In genomic region chr1:17507200-17507599, GRCh38 we compare ENCODE assay signal across 2 cellular contexts.
TF ChIP-seq lines count a peak whose summit lies in the region.

No MANE protein-coding gene starts in this region.

TF ChIP-seq in HepG2, 621 proteins besides CTCF, POLR2A, EP300 and RAD21:
- peak; percentile 46; the same call in 1 of the 2 replicates for TF ChIP-seq RARA (CRISPR knock-in tag; IDR thresholded peaks at IDR 0.05)

TF ChIP-seq in liver, 16 proteins besides CTCF, POLR2A, EP300 and RAD21:
- TF ChIP-seq HNF4A (conservative IDR thresholded peaks at IDR 0.05): peak; percentile 38 to 46
- TF ChIP-seq RXRA (IDR thresholded peaks at IDR 0.05): peak; percentile 62 to 72
- peak; percentile 14 for TF ChIP-seq SP1 (IDR thresholded peaks at IDR 0.05)
